Comparison of ENCODE assay signal across 9 cellular contexts in the genomic region with DNA sequence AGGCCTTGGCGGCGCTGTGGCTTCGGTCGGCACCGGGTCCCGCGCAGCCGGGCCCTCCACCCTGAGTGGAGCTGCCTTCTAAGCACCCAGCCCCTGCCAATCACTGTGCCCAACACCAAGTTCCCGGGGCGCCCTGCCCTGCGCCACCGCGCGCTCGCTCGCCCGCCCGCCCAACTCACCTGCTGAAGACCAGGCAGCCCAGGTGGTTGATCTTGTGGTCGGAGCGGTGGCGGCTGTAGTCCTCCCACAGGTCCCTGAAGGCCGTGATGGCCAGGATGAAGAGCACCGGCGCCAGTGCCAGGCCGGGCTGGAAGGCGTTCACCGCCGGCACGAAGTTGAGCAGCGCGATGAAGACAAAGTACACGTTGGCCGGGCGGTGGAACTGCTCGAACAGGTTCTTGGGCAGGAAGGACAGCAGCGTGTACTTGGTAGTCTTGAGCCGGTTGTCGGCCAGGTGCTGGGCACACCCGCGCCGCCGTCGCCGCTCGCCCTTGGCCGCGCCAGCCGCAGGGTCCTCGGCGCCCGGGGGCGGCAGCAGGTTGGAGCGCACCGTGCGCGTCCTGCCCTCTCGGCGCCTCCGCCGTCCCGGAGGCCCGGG. TPM values are rescaled to one million over a fixed set of nuclear protein-coding genes. Genes with fewer than 3 reads are reported as not detected.
DNase-seq lines count a peak whose midpoint lies in the region; TF ChIP-seq lines count a peak whose summit lies in the region.
"Had no signal": no experiment of that assay in that cellular context is flagged by ENCODE, and none has a peak within 500 bp of the region (broad histone marks: within the 10 kb centered on the region; RNA-seq: fewer than 3 reads in every experiment).

No MANE protein-coding gene starts in this region.

- H3K4me3 ChIP-seq in dorsolateral prefrontal cortex (peak overlapping the region; percentile 14 to 71 (median 53)), thyroid gland (replicated peaks in 1 of 3) (peak overlapping the region in 2 of 3 donors; percentile 16 to 42), Karpas-422 (ENCODE audit: low read length) (no peak overlapping the region)

- no peaks in the 10 kb centered on the region for H3K79me2 ChIP-seq in Karpas-422 (ENCODE audit: low read length)

- no peaks in the 10 kb centered on the region for H3K36me3 ChIP-seq in thyroid gland
- no peaks in the 10 kb centered on the region for H3K36me3 ChIP-seq in Karpas-422 (ENCODE audit: insufficient read depth, low read length)

- no peaks in the 10 kb centered on the region for H3K9me2 ChIP-seq in Karpas-422 (replicated peaks; ENCODE audit: insufficient read depth, low read length)

- TF ChIP-seq CTCF in VCaP (conservative IDR thresholded peaks at IDR 0.05) (no peak), dorsolateral prefrontal cortex (IDR thresholded peaks at IDR 0.05 in 54 of 56, conservative IDR thresholded peaks at IDR 0.05 in 2 of 56; ENCODE audit: low read depth in 1 of 56, partially characterized antibody in 56 of 56) (no peak), thyroid gland (IDR thresholded peaks at IDR 0.05) (no peak)

- H3K27ac ChIP-seq in VCaP (peak overlapping the region; percentile 66), dorsolateral prefrontal cortex (peak overlapping the region in 40 of 59 donors; percentile 14 to 84 (median 52)), thyroid gland (peak overlapping the region in 2 of 3 donors; percentile 38 to 61), Karpas-422 (ENCODE audit: low read length) (no peak overlapping the region)

- no peak for TF ChIP-seq POLR2A in thyroid gland (IDR thresholded peaks at IDR 0.05)

- H3K4me2 ChIP-seq in Karpas-422 (ENCODE audit: low read depth, low read length, poor library complexity, severe bottlenecking), result no peak overlapping the region

- no peak overlapping the region for H2AFZ ChIP-seq in Karpas-422 (ENCODE audit: low read length)

- no peaks in the 10 kb centered on the region for H3K9me3 ChIP-seq in thyroid gland
- peaks cover 28% of the 10 kb centered on the region for H3K9me3 ChIP-seq in Karpas-422 (ENCODE audit: low read length)

- intact Hi-C loops in dorsolateral prefrontal cortex (cut with DNase I) (no loop called here), thyroid gland (cut with DNase I) (no loop called here)

- peaks cover 0 to 38% (median 15%) of the 10 kb centered on the region in 45 donors for H3K27me3 ChIP-seq in dorsolateral prefrontal cortex
- no peaks in the 10 kb centered on the region for H3K27me3 ChIP-seq in thyroid gland
- no peaks in the 10 kb centered on the region for H3K27me3 ChIP-seq in Karpas-422 (ENCODE audit: low read length)

- H3K9ac ChIP-seq in Karpas-422 (ENCODE audit: low read length), result no peak overlapping the region

- peak; percentile 24 for DNase-seq in CD1c-positive myeloid dendritic cell (ENCODE audit: extremely low spot score)
- no peak for DNase-seq in dorsolateral prefrontal cortex
- peak; percentile 54 for DNase-seq in mucosa of gallbladder (ENCODE audit: low spot score)
- no peak for DNase-seq in thyroid gland
- no peak for DNase-seq in Karpas-422
- no peak for DNase-seq in anterior cingulate cortex (lab: John Stamatoyannopoulos, UW)
- no peak for DNase-seq in NCI-H226

- no peaks in the 10 kb centered on the region for H4K20me1 ChIP-seq in Karpas-422 (ENCODE audit: insufficient read depth, low read depth, low read length)

- H3K4me1 ChIP-seq in thyroid gland (peaks cover 0 to 5% of the 10 kb centered on the region in 2 donors), Karpas-422 (ENCODE audit: low read length) (no peaks in the 10 kb centered on the region)

- WGBS in thyroid gland, 2 donors, result 0% methylated on average over 16 to 23 of the region's 62 CpGs

RNA-seq across cellular contexts. Expression of gene ATP10A, which starts 0.6 kb away (rescaled TPM):
- total RNA-seq in dorsolateral prefrontal cortex (10 to 100 TPM in 86 of 120 experiments, 1 to 10 TPM in 34; 3.9 to 44.5 (median 12.6) TPM), mucosa of gallbladder (19.8 TPM), thyroid gland (1 to 10 TPM; 2.7 to 7.0 (median 3.4) TPM)
- not detected in 2 replicates for total RNA-seq in Karpas-422 (2014; rRNA removed; shearing (Covaris generic); ENCODE audit: low replicate concordance)
- total RNA-seq: endothelial cell of umbilical vein had no signal

Comparison
In these comparisons a context has a peak if more than half of its experiments do, and no peak if none do; other contexts are left out.
1. DNase-seq: peak in CD1c-positive myeloid dendritic cell (single experiment) and mucosa of gallbladder (single experiment); none in dorsolateral prefrontal cortex (0 of 10), thyroid gland (0 of 2), Karpas-422 (single experiment), anterior cingulate cortex (0 of 58) and NCI-H226 (single experiment).